Comparison of ENCODE assay signal across 34 cellular contexts in the genomic region with DNA sequence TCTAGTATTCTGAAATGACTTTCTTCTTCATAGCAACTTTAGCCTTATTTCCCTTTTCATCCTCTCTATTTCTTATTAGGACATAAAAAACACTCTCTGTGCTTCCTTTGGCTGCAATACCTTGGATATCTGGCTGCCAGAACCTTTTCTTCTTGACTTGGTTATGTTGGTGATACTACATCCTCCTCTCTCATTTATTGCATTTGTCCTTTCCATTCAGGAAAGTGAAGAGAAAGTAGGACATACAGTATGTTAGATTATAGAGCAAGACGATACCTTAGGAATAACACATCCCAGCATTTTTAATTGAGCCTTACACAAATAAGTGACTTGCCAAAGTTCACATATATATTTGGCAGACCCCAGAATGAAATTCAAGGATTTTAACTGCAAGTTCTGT.
"Had no signal": no experiment of that assay in that cellular context is flagged by ENCODE, and none has a peak within 500 bp of the region (broad histone marks: within the 10 kb centered on the region; RNA-seq: fewer than 3 reads in every experiment).

No MANE protein-coding gene starts in this region.

- DNase-seq: Karpas-422, Kasumi-1, MG63, MM.1S, MV-4-11, NCI-H1048, NCI-H1092, NCI-H1092 treated with DMSO at 0.1 percent for 48 hours, NCI-H1105, NCI-H1105 treated with DMSO at 0.1 percent for 48 hours, NCI-H1417 treated with DMSO at 0.1 percent for 48 hours, NCI-H1436, NCI-H1436 treated with DMSO at 0.1 percent for 48 hours, NCI-H146, NCI-H1694, NCI-H1694 treated with DMSO at 0.1 percent for 48 hours, NCI-H187, NCI-H187 treated with DMSO at 0.1 percent for 48 hours, NCI-H1930, NCI-H2029, NCI-H2029 treated with DMSO at 0.1 percent for 48 hours, NCI-H2081, NCI-H2081 treated with DMSO at 0.1 percent for 48 hours, NCI-H2107, NCI-H2171, NCI-H2171 treated with DMSO at 0.1 percent for 48 hours, NCI-H2227 treated with DMSO at 0.1 percent for 48 hours, NCI-H226, NCI-H345, NCI-H446, NCI-H446 treated with DMSO at 0.1 percent for 48 hours, NCI-H510A, NCI-H510A treated with DMSO at 0.1 percent for 48 hours, NCI-H524 had no signal

- H3K9me3 ChIP-seq: MG63 had no signal

- H3K27me3 ChIP-seq: MG63 had no signal

- H3K4me3 ChIP-seq: MG63 had no signal

- H3K36me3 ChIP-seq: MG63 had no signal
